ENCODE assay signal across 14 cellular contexts in genomic region chr15:75584121-75584520, GRCh38.
"Had no signal": no experiment of that assay in that cellular context is flagged by ENCODE, and none has a peak within 500 bp of the region (broad histone marks: within the 10 kb centered on the region; RNA-seq: fewer than 3 reads in every experiment).

No MANE protein-coding gene starts in this region.

- DNase-seq: activated CD4-positive, alpha-beta T cell treated with anti-CD3 and anti-CD28 coated beads, Interleukin-2, amount 10 ng/mL, durations not matched to agents 7 days and 5 days; activated CD4-positive, CD25-positive, alpha-beta regulatory T cell; activated CD8-positive, alpha-beta memory T cell treated with anti-CD3 and anti-CD28 coated beads for 24 hours; activated T-cell treated with anti-CD3 and anti-CD28 coated beads for 4 hours; brain microvascular endothelial cell; cerebellar nuclear complex; spleen; stimulated activated CD4-positive, alpha-beta T cell treated with anti-CD3 and anti-CD28 coated beads, Interleukin-1b, Interleukin-23, amount 100 ng/mL, for 48 hours; T-helper 2 cell; transverse colon had no signal

- H3K36me3 ChIP-seq: brain microvascular endothelial cell, transverse colon had no signal

- ATAC-seq: stimulated activated memory B cell treated with anti-CD40 and anti-IgM and Interleukin-4, amounts not matched to agents 10 μg/mL and 1 μg/mL and 100 μg/mL, for 72 hours had no signal

- H3K9me3 Mint-ChIP-seq: activated naive CD4-positive, alpha-beta T cell treated with anti-CD3 and anti-CD28 coated beads, Interleukin-2, amount 50 U/mL, for 24 hours; activated T-helper 2 cell treated with anti-CD3 and anti-CD28 coated beads, Interferon-gamma antibody, Interleukin-2, Interleukin-4, amounts not matched to agents 10 μg/mL and 5 μg/mL and 100 μg/mL, durations not matched to agents 14 hours and 24 hours and 36 hours; stimulated activated memory B cell treated with anti-CD40 and anti-IgM and Interleukin-4, amounts not matched to agents 10 μg/mL and 1 μg/mL and 100 μg/mL, for 72 hours had no signal

- H3K27ac ChIP-seq: brain microvascular endothelial cell, spleen, transverse colon had no signal

- H3K27ac Mint-ChIP-seq: activated CD4-positive, alpha-beta T cell treated with anti-CD3 and anti-CD28 coated beads, Interleukin-2, amount 10 ng/mL, durations not matched to agents 7 days and 5 days; activated naive CD4-positive, alpha-beta T cell treated with anti-CD3 and anti-CD28 coated beads, Interleukin-2, amount 50 U/mL, for 24 hours; activated T-helper 2 cell treated with anti-CD3 and anti-CD28 coated beads, Interferon-gamma antibody, Interleukin-2, Interleukin-4, amounts not matched to agents 10 μg/mL and 5 μg/mL and 100 μg/mL, durations not matched to agents 14 hours and 24 hours and 36 hours; stimulated activated memory B cell treated with anti-CD40 and anti-IgM and Interleukin-4, amounts not matched to agents 10 μg/mL and 1 μg/mL and 100 μg/mL, for 72 hours had no signal

- H3K27me3 ChIP-seq: brain microvascular endothelial cell, esophagus muscularis mucosa, spleen, transverse colon had no signal

- H3K4me3 ChIP-seq: esophagus muscularis mucosa, spleen, transverse colon had no signal

- H3K27me3 Mint-ChIP-seq: activated CD4-positive, alpha-beta T cell treated with anti-CD3 and anti-CD28 coated beads, Interleukin-2, amount 10 ng/mL, durations not matched to agents 7 days and 5 days; activated naive CD4-positive, alpha-beta T cell treated with anti-CD3 and anti-CD28 coated beads, Interleukin-2, amount 50 U/mL, for 24 hours; stimulated activated memory B cell treated with anti-CD40 and anti-IgM and Interleukin-4, amounts not matched to agents 10 μg/mL and 1 μg/mL and 100 μg/mL, for 72 hours had no signal

- H3K4me3 Mint-ChIP-seq: activated CD4-positive, alpha-beta T cell treated with anti-CD3 and anti-CD28 coated beads, Interleukin-2, amount 10 ng/mL, durations not matched to agents 7 days and 5 days; activated naive CD4-positive, alpha-beta T cell treated with anti-CD3 and anti-CD28 coated beads, Interleukin-2, amount 50 U/mL, for 24 hours; stimulated activated memory B cell treated with anti-CD40 and anti-IgM and Interleukin-4, amounts not matched to agents 10 μg/mL and 1 μg/mL and 100 μg/mL, for 72 hours had no signal

- H3K9me3 ChIP-seq: esophagus muscularis mucosa, spleen, transverse colon had no signal
